Comparison of ENCODE assay signal across 13 cellular contexts in the genomic region with DNA sequence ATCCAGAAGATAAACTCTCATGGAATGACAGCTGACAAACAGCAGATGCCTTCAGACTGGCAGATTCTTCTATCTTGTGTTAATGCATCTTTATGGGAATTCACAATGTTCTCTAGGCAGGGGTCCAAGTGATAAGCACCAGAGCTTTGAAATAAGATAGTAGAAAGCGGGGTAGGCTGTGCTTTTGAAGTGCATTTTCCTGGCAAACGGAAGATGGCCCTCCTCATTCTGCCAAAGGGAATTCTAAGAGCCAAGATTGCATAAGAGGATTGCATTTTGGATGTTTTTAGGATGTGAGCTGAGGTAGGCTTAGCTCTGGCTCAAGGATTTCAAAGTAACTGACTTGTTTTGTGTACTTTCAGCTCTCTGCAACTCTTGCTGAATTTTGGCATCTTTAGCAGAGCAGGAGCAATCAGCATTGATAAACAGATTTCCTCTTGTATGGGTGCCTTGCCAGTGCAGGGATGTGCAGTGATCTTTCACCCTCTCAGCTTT.
DNase-seq lines count a peak whose midpoint lies in the region; ATAC-seq, FAIRE-seq and TF ChIP-seq lines count a peak whose summit lies in the region.
"Had no signal": no experiment of that assay in that cellular context is flagged by ENCODE, and none has a peak within 500 bp of the region (broad histone marks: within the 10 kb centered on the region; RNA-seq: fewer than 3 reads in every experiment).

No MANE protein-coding gene starts in this region.

- H3K4me3 ChIP-seq in CD8-positive, alpha-beta memory T cell (ENCODE audit: low read length) = no peak overlapping the region
- H3K4me3 ChIP-seq in heart left ventricle (no peak overlapping the region), gastrocnemius medialis (no peak overlapping the region)
- H3K4me3 ChIP-seq: skin epidermis had no signal

- in situ Hi-C loops in gastrocnemius medialis (cut with MboI; ENCODE audit: low sequenced_read_pairs in 4 of 4) = no loop called here

- CTCF ChIA-PET in CD8-positive, alpha-beta memory T cell (lab: Charles Lee) = interaction anchor here (0.7 to 1.2 kb wide), 2 partner anchors 9 to 128 kb away, joined by 3 to 5 read pairs; no protein-coding TSS in a partner anchor
- CTCF ChIA-PET in T-cell (lab: Charles Lee) = no interaction called here

- no peak for FAIRE-seq in HTR-8/SVneo (lab: Jason Lieb, UNC)

- intact Hi-C loops in heart left ventricle (cut with DNase I) = loop anchor here in 9 of 10 donors (5.0 to 10.0 kb wide), 10 partner anchors 159 to 681 kb away; partner anchors contain the start of gene KLF6 (in 6 of the 9)
- intact Hi-C loops in gastrocnemius medialis (cut with DNase I; ENCODE audit: low total_unique reads) = no loop called here

- no peak for DNase-seq in CD8-positive, alpha-beta memory T cell
- DNase-seq in T-cell = no peak
- DNase-seq in heart left ventricle = peak in 4 of 5 donors; percentile 60 to 67 (median 62)
- DNase-seq in gastrocnemius medialis = peak in 1 of 2 donors; percentile 18
- no peak for DNase-seq in NOMO-1 treated with dmso at 0.1 percent for 144 hours (lab: John Stamatoyannopoulos, UW; ENCODE audit: unreplicated experiment)
- DNase-seq in HTR-8/SVneo (ENCODE audit: insufficient read length, low spot score) = no peak
- no peak for DNase-seq in NCI-H524 (lab: John Stamatoyannopoulos, UW)
- no peak for DNase-seq in SKM-1 (lab: John Stamatoyannopoulos, UW; ENCODE audit: unreplicated experiment)
- DNase-seq: activated CD8-positive, alpha-beta T cell treated with anti-CD3 and anti-CD28 coated beads for 36 hours; midbrain; NCI-H1436 treated with DMSO at 0.1 percent for 48 hours had no signal

- ATAC-seq in T-cell (replicated peaks in 1 of 4) (no peak), heart left ventricle (peak; percentile 74 to 88 (median 86)), gastrocnemius medialis (peak; percentile 62 to 73)
- ATAC-seq: activated CD8-positive, alpha-beta T cell treated with anti-CD3 and anti-CD28 coated beads for 36 hours had no signal

- no peaks in the 10 kb centered on the region for H3K9me3 ChIP-seq in CD8-positive, alpha-beta memory T cell (ENCODE audit: low read length)
- H3K9me3 ChIP-seq in heart left ventricle (no peaks in the 10 kb centered on the region), gastrocnemius medialis (no peaks in the 10 kb centered on the region)

- H3K27me3 Mint-ChIP-seq in CD8-positive, alpha-beta memory T cell = peaks cover 0 to 1% of the 10 kb centered on the region in 2 donors
- H3K27me3 Mint-ChIP-seq in T-cell = no peaks in the 10 kb centered on the region
- H3K27me3 Mint-ChIP-seq: activated CD8-positive, alpha-beta T cell treated with anti-CD3 and anti-CD28 coated beads for 36 hours had no signal

- H3K27ac ChIP-seq in CD8-positive, alpha-beta memory T cell (ENCODE audit: low read depth, low read length) = no peak overlapping the region
- H3K27ac ChIP-seq in heart left ventricle (peak overlapping the region in 10 of 12 donors; percentile 6 to 66 (median 37)), gastrocnemius medialis (peak overlapping the region in 1 of 4 donors; percentile 35)
- H3K27ac ChIP-seq: C4-2B had no signal

- peaks cover 46 to 50% (median 50%) of the 10 kb centered on the region in 3 donors for H3K4me1 Mint-ChIP-seq in CD8-positive, alpha-beta memory T cell
- peaks cover 30 to 46% (median 40%) of the 10 kb centered on the region in 3 donors for H3K4me1 Mint-ChIP-seq in T-cell

- TF ChIP-seq CTCF in heart left ventricle (IDR thresholded peaks at IDR 0.05) (no peak), gastrocnemius medialis (IDR thresholded peaks at IDR 0.05 in 4 of 5, conservative IDR thresholded peaks at IDR 0.05 in 1 of 5) (no peak)

- H3K27ac Mint-ChIP-seq in CD8-positive, alpha-beta memory T cell = peak overlapping the region in 7 of 8 donors; percentile 3 to 81 (median 41)
- H3K27ac Mint-ChIP-seq in T-cell = peak overlapping the region; percentile 55 to 56
- H3K27ac Mint-ChIP-seq: activated CD8-positive, alpha-beta T cell treated with anti-CD3 and anti-CD28 coated beads for 36 hours had no signal

- H3K27me3 ChIP-seq in CD8-positive, alpha-beta memory T cell (ENCODE audit: insufficient read depth, low read length, poor library complexity, severe bottlenecking) = no peaks in the 10 kb centered on the region
- H3K27me3 ChIP-seq in heart left ventricle (no peaks in the 10 kb centered on the region), gastrocnemius medialis (no peaks in the 10 kb centered on the region)

- H3K36me3 ChIP-seq in CD8-positive, alpha-beta memory T cell (ENCODE audit: insufficient read depth, low read length) = no peaks in the 10 kb centered on the region
- H3K36me3 ChIP-seq in heart left ventricle (no peaks in the 10 kb centered on the region), gastrocnemius medialis (no peaks in the 10 kb centered on the region)

- H3K36me3 Mint-ChIP-seq in CD8-positive, alpha-beta memory T cell = peaks cover 0 to 4% (median 2%) of the 10 kb centered on the region in 3 donors
- no peaks in the 10 kb centered on the region for H3K36me3 Mint-ChIP-seq in T-cell

- POLR2A ChIA-PET in CD8-positive, alpha-beta memory T cell (lab: Charles Lee) = interaction anchor here (1.0 kb wide), 1 partner anchor 298 kb away, joined by 3 read pairs; the partner anchor contains the start of gene KLF6
- POLR2A ChIA-PET in T-cell (lab: Charles Lee) = interaction anchor here (0.5 to 0.7 kb wide), 5 partner anchors 12 to 298 kb away, joined by 3 to 4 read pairs (median 3); partner anchors contain the start of gene KLF6 (in 1 of the 2)

- H3K4me1 ChIP-seq in CD8-positive, alpha-beta memory T cell (ENCODE audit: insufficient read depth, low read length) = peaks cover 28% of the 10 kb centered on the region
- H3K4me1 ChIP-seq in heart left ventricle (peaks cover 0 to 59% (median 33%) of the 10 kb centered on the region in 12 donors), gastrocnemius medialis (peaks cover 6 to 9% of the 10 kb centered on the region in 2 donors)

- TF ChIP-seq POLR2A in heart left ventricle (IDR thresholded peaks at IDR 0.05) (no peak), gastrocnemius medialis (IDR thresholded peaks at IDR 0.05) (no peak)

- 4 to 19% (median 18%) methylated on average over 2 of the region's 2 CpGs for WGBS in heart left ventricle, 4 donors

- H3K4me3 Mint-ChIP-seq in CD8-positive, alpha-beta memory T cell = no peak overlapping the region
- no peak overlapping the region for H3K4me3 Mint-ChIP-seq in T-cell
- H3K4me3 Mint-ChIP-seq: activated CD8-positive, alpha-beta T cell treated with anti-CD3 and anti-CD28 coated beads for 36 hours had no signal

- H3K9me3 Mint-ChIP-seq in CD8-positive, alpha-beta memory T cell = no peaks in the 10 kb centered on the region
- H3K9me3 Mint-ChIP-seq in T-cell = no peaks in the 10 kb centered on the region
- H3K9me3 Mint-ChIP-seq: activated CD8-positive, alpha-beta T cell treated with anti-CD3 and anti-CD28 coated beads for 36 hours had no signal

Comparison
In these comparisons a context has a peak if more than half of its experiments do, and no peak if none do; other contexts are left out.
1. DNase-seq: peak in heart left ventricle (4 of 5); none in CD8-positive, alpha-beta memory T cell (0 of 5), T-cell (0 of 34), NOMO-1 treated with dmso at 0.1 percent for 144 hours (single experiment), HTR-8/SVneo (single experiment), NCI-H524 (0 of 2) and SKM-1 (single experiment).
2. ATAC-seq: peak in heart left ventricle (4 of 4) and gastrocnemius medialis (2 of 2); none in T-cell (0 of 4).